18 cellular contexts compared by ENCODE assay signal in the genomic region with DNA sequence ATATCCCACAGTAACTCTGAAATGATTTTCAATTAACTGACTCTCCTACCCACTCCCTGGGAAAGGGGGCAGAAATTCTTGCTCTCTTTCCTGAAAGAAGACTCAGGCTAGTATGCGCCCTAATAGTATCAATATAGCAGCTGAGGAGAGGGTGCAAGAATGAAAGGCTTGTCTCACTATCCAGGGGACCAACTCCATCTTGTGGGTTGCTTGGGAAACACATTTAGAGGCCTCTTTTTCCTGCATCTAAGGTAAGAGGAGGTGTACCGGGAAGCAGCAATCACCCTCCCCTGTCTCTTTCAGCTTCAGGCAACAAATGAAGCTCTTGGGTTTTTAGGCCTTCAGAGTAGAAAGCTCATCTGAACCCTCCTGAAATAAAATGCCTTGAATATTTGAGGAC. TPM values are rescaled to one million over a fixed set of nuclear protein-coding genes. Genes with fewer than 3 reads are reported as not detected.
DNase-seq lines count a peak whose midpoint lies in the region; FAIRE-seq and TF ChIP-seq lines count a peak whose summit lies in the region.
"Had no signal": no experiment of that assay in that cellular context is flagged by ENCODE, and none has a peak within 500 bp of the region (broad histone marks: within the 10 kb centered on the region; RNA-seq: fewer than 3 reads in every experiment).

No MANE protein-coding gene starts in this region.

- H4K20me1 ChIP-seq in astrocyte (ENCODE audit: insufficient read depth, low read length): no peaks in the 10 kb centered on the region

- H3K27me3 ChIP-seq in astrocyte (ENCODE audit: insufficient read depth, low read length) (no peaks in the 10 kb centered on the region), mesendoderm (ENCODE audit: insufficient read depth, low read length, poor library complexity) (no peaks in the 10 kb centered on the region)

- peak; percentile 51 for DNase-seq in DMS 273 (lab: John Stamatoyannopoulos, UW; ENCODE audit: unreplicated experiment)
- no peak for DNase-seq in DMS 273 treated with DMSO at 0.1 percent for 48 hours (lab: John Stamatoyannopoulos, UW)
- no peak for DNase-seq in LNCaP clone FGC (ENCODE audit: low read depth)
- no peak for DNase-seq in astrocyte (ENCODE audit: low read depth)
- peak; percentile 71 for DNase-seq in mesendoderm
- DNase-seq in activated CD4-positive, alpha-beta T cell treated with anti-CD3 and anti-CD28 coated beads, Interleukin-2, amount 50 U/mL, for 4 hours: no peak
- no peak for DNase-seq in middle frontal gyrus (ENCODE audit: extremely low spot score, low spot score)
- DNase-seq in inferior parietal cortex (ENCODE audit: extremely low spot score): no peak
- DNase-seq: activated naive CD4-positive, alpha-beta T cell treated with anti-CD3 and anti-CD28 coated beads, Interleukin-2, amount 10 ng/mL, durations not matched to agents 7 days and 5 days; heart right ventricle; NCI-H2171; stimulated activated CD4-positive, alpha-beta T cell treated with anti-CD3 and anti-CD28 coated beads, Interleukin-12 subunit alpha, Interleukin-12 subunit beta, amount 100 ng/mL, for 4 hours had no signal

- no peaks in the 10 kb centered on the region for H3K9me3 ChIP-seq in astrocyte (ENCODE audit: insufficient read depth, low read depth, low read length)
- H3K9me3 ChIP-seq: heart right ventricle, thoracic aorta had no signal

- H3K56ac ChIP-seq in mesendoderm (ENCODE audit: low read length): no peak overlapping the region

- H3K27ac ChIP-seq in astrocyte (ENCODE audit: low read depth, low read length): no peak overlapping the region
- H3K27ac ChIP-seq in mesendoderm (ENCODE audit: low read depth, low read length): no peak overlapping the region
- H3K27ac ChIP-seq: 22Rv1, heart right ventricle, thoracic aorta had no signal

- no peak overlapping the region for H2BK5ac ChIP-seq in mesendoderm (ENCODE audit: low read length)

- H3K27me3 Mint-ChIP-seq in astrocyte (ENCODE audit: low read depth, unreplicated experiment): no peaks in the 10 kb centered on the region
- H3K27me3 Mint-ChIP-seq: activated naive CD4-positive, alpha-beta T cell treated with anti-CD3 and anti-CD28 coated beads, Interleukin-2, amount 10 ng/mL, durations not matched to agents 7 days and 5 days had no signal

- no peak overlapping the region for H2AK5ac ChIP-seq in mesendoderm (ENCODE audit: low read length)

- H3K4me1 Mint-ChIP-seq in astrocyte (ENCODE audit: low read depth, unreplicated experiment): peaks cover 8% of the 10 kb centered on the region

- H2BK15ac ChIP-seq in mesendoderm (replicated peaks; ENCODE audit: low read depth): no peak overlapping the region

- no peak overlapping the region for H3K27ac Mint-ChIP-seq in astrocyte (ENCODE audit: unreplicated experiment)
- H3K27ac Mint-ChIP-seq: activated naive CD4-positive, alpha-beta T cell treated with anti-CD3 and anti-CD28 coated beads, Interleukin-2, amount 10 ng/mL, durations not matched to agents 7 days and 5 days had no signal

- no peak overlapping the region for H3K23ac ChIP-seq in mesendoderm (ENCODE audit: low read length)

- no peak overlapping the region for H3K4ac ChIP-seq in mesendoderm (ENCODE audit: low read depth, low read length)

- no peaks in the 10 kb centered on the region for H3K36me3 Mint-ChIP-seq in astrocyte (ENCODE audit: low read depth, unreplicated experiment)
- H3K36me3 Mint-ChIP-seq: activated naive CD4-positive, alpha-beta T cell treated with anti-CD3 and anti-CD28 coated beads, Interleukin-2, amount 10 ng/mL, durations not matched to agents 7 days and 5 days had no signal

- H3K4me1 ChIP-seq in astrocyte (ENCODE audit: insufficient read depth, low read length) (no peaks in the 10 kb centered on the region), mesendoderm (ENCODE audit: control insufficient read depth, low read depth, low read length) (no peaks in the 10 kb centered on the region)

- H3K9me3 Mint-ChIP-seq in astrocyte (ENCODE audit: unreplicated experiment): no peaks in the 10 kb centered on the region
- H3K9me3 Mint-ChIP-seq: activated naive CD4-positive, alpha-beta T cell treated with anti-CD3 and anti-CD28 coated beads, Interleukin-2, amount 10 ng/mL, durations not matched to agents 7 days and 5 days had no signal

- no peak overlapping the region for H2AFZ ChIP-seq in astrocyte (ENCODE audit: low read depth, low read length)

- H4K5ac ChIP-seq in mesendoderm (ENCODE audit: low read length): no peak overlapping the region

- H3K79me1 ChIP-seq in mesendoderm (ENCODE audit: low read length): no peaks in the 10 kb centered on the region

- H3K36me3 ChIP-seq in astrocyte (ENCODE audit: insufficient read depth, low read length) (no peaks in the 10 kb centered on the region), mesendoderm (ENCODE audit: control insufficient read depth, insufficient read depth, low read length) (no peaks in the 10 kb centered on the region)
- H3K36me3 ChIP-seq: heart right ventricle, thoracic aorta had no signal

- H2BK120ac ChIP-seq in mesendoderm (ENCODE audit: low read depth, low read length): no peak overlapping the region

- no peak overlapping the region for H4K8ac ChIP-seq in mesendoderm (ENCODE audit: low read depth, low read length)

- H3K9ac ChIP-seq in astrocyte (ENCODE audit: low read length): no peak overlapping the region
- no peak overlapping the region for H3K9ac ChIP-seq in mesendoderm (ENCODE audit: low read length)

- FAIRE-seq in astrocyte (lab: Jason Lieb, UNC): peak; percentile 60
- FAIRE-seq: D721Med, endothelial cell of umbilical vein had no signal

- no peak overlapping the region for H3K4me3 Mint-ChIP-seq in astrocyte (ENCODE audit: unreplicated experiment)
- H3K4me3 Mint-ChIP-seq: activated naive CD4-positive, alpha-beta T cell treated with anti-CD3 and anti-CD28 coated beads, Interleukin-2, amount 10 ng/mL, durations not matched to agents 7 days and 5 days had no signal

- peak; percentile 20; the same call in 1 of the 2 replicates for TF ChIP-seq CTCF in LNCaP clone FGC (IDR thresholded peaks at IDR 0.05; ENCODE audit: control insufficient read depth, extremely low read depth, insufficient read depth)
- TF ChIP-seq CTCF in astrocyte (IDR thresholded peaks at IDR 0.05; ENCODE audit: insufficient read depth, low read depth, low read length): no peak

- no peaks in the 10 kb centered on the region for H3K79me2 ChIP-seq in astrocyte (ENCODE audit: insufficient read depth, low read length)
- H3K79me2 ChIP-seq in mesendoderm (ENCODE audit: control insufficient read depth, insufficient read depth, low read length): no peaks in the 10 kb centered on the region

- no peak overlapping the region for H3K4me2 ChIP-seq in astrocyte (ENCODE audit: low read length)
- H3K4me2 ChIP-seq in mesendoderm (ENCODE audit: low read length): no peak overlapping the region

- no peak overlapping the region for H3K4me3 ChIP-seq in LNCaP clone FGC (ENCODE audit: low read depth, low read length)
- no peak overlapping the region for H3K4me3 ChIP-seq in astrocyte (ENCODE audit: insufficient read depth, low read depth, low read length)
- H3K4me3 ChIP-seq in mesendoderm (ENCODE audit: low read length): no peak overlapping the region
- H3K4me3 ChIP-seq: heart right ventricle, thoracic aorta had no signal

- no peak overlapping the region for H3K18ac ChIP-seq in mesendoderm (ENCODE audit: low read length)

- WGBS in mesendoderm (ENCODE audit: extremely low coverage, insufficient coverage, low lambda C conversion rate): no CpG with 5 or more reads among the region's 2 CpGs

RNA-seq across cellular contexts. Expression of a gene that starts 11.3 kb away (rescaled TPM):
- 1.7 and 4.6 TPM in 2 replicates for total RNA-seq in astrocyte
- polyA plus RNA-seq in mesendoderm (2013, experiment 1 of 2): 0.94 TPM
- 0.91 TPM for polyA plus RNA-seq in mesendoderm (2013, experiment 2 of 2)
- total RNA-seq: activated CD8-positive, alpha-beta memory T cell treated with anti-CD3 and anti-CD28 coated beads for 36 hours; endothelial cell of umbilical vein; lung microvascular endothelial cell had no signal
- polyA plus RNA-seq: endothelial cell of umbilical vein had no signal

RNA-seq across cellular contexts. Expression of a gene that starts 49.3 kb away (rescaled TPM):
- total RNA-seq in astrocyte: 17.4 and 19.9 TPM in 2 replicates
- polyA plus RNA-seq in mesendoderm (2013, experiment 1 of 2): 11.0 TPM
- 11.1 TPM for polyA plus RNA-seq in mesendoderm (2013, experiment 2 of 2)

Comparison
In these comparisons a context has a peak if more than half of its experiments do, and no peak if none do; other contexts are left out.
1. DNase-seq: peak in DMS 273 (single experiment) and mesendoderm (single experiment); none in DMS 273 treated with DMSO at 0.1 percent for 48 hours (single experiment), LNCaP clone FGC (single experiment), astrocyte (single experiment), activated CD4-positive, alpha-beta T cell treated with anti-CD3 and anti-CD28 coated beads, Interleukin-2, amount 50 U/mL, for 4 hours (0 of 2), middle frontal gyrus (single experiment) and inferior parietal cortex (single experiment).